In the genomic region with DNA sequence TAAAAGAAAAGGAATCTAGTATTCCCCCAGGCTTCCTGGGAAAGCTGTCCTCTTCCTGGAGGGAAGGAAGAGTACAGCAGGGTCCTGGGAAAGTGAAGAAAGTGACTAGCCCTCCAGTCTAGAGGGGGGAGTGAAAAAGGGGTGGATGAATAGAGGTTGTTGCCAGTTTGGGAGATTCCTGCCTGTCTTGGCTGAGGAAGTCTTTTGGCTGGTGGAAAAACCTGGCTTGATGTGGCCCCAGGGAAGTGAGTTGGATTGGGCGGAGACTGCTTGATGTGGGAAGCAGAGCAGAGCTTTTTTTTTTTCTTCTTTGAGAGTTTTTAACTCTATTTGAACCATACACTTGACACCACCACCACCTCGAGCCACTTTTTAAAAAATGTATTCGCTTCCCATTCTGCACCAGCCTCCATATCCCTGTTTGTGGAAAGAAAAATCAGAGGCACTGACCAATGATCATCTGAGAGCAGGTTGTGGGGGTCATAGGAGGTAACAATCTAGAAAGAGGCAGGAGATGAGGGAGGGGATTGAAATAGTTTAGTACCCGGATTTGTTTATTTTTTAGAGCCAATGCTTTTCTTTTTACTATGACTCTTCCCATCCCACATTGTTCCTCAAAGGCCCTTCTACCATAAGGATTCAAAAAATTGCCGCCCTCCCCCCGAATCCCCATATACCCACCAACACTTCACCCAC, we compare ENCODE assay signal across 1 cellular context.
TF ChIP-seq lines count a peak whose summit lies in the region.

No MANE protein-coding gene starts in this region.

TF ChIP-seq in GM12878, 131 proteins besides CTCF, POLR2A, EP300 and RAD21:
- no peak for TF ChIP-seq SIX5 (IDR thresholded peaks at IDR 0.05; ENCODE audit: low read depth, low read length, severe bottlenecking)
- TF ChIP-seq, protein P1, sequence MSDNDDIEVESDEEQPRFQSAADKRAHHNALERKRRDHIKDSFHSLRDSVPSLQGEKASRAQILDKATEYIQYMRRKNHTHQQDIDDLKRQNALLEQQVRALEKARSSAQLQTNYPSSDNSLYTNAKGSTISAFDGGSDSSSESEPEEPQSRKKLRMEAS (IDR thresholded peaks at IDR 0.05; ENCODE audit: low read depth, low read length) = no peak
- TF ChIP-seq, protein P2, sequence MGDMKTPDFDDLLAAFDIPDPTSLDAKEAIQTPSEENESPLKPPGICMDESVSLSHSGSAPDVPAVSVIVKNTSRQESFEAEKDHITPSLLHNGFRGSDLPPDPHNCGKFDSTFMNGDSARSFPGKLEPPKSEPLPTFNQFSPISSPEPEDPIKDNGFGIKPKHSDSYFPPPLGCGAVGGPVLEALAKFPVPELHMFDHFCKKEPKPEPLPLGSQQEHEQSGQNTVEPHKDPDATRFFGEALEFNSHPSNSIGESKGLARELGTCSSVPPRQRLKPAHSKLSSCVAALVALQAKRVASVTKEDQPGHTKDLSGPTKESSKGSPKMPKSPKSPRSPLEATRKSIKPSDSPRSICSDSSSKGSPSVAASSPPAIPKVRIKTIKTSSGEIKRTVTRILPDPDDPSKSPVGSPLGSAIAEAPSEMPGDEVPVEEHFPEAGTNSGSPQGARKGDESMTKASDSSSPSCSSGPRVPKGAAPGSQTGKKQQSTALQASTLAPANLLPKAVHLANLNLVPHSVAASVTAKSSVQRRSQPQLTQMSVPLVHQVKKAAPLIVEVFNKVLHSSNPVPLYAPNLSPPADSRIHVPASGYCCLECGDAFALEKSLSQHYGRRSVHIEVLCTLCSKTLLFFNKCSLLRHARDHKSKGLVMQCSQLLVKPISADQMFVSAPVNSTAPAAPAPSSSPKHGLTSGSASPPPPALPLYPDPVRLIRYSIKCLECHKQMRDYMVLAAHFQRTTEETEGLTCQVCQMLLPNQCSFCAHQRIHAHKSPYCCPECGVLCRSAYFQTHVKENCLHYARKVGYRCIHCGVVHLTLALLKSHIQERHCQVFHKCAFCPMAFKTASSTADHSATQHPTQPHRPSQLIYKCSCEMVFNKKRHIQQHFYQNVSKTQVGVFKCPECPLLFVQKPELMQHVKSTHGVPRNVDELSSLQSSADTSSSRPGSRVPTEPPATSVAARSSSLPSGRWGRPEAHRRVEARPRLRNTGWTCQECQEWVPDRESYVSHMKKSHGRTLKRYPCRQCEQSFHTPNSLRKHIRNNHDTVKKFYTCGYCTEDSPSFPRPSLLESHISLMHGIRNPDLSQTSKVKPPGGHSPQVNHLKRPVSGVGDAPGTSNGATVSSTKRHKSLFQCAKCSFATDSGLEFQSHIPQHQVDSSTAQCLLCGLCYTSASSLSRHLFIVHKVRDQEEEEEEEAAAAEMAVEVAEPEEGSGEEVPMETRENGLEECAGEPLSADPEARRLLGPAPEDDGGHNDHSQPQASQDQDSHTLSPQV (IDR thresholded peaks at IDR 0.05) = no peak
- TF ChIP-seq CHD2 (IDR thresholded peaks at IDR 0.05; ENCODE audit: borderline replicate concordance, low read depth, low read length) = no peak
- no peak for TF ChIP-seq RELA (IDR thresholded peaks at IDR 0.05; ENCODE audit: borderline replicate concordance, partially characterized antibody)
- TF ChIP-seq, protein P3, sequence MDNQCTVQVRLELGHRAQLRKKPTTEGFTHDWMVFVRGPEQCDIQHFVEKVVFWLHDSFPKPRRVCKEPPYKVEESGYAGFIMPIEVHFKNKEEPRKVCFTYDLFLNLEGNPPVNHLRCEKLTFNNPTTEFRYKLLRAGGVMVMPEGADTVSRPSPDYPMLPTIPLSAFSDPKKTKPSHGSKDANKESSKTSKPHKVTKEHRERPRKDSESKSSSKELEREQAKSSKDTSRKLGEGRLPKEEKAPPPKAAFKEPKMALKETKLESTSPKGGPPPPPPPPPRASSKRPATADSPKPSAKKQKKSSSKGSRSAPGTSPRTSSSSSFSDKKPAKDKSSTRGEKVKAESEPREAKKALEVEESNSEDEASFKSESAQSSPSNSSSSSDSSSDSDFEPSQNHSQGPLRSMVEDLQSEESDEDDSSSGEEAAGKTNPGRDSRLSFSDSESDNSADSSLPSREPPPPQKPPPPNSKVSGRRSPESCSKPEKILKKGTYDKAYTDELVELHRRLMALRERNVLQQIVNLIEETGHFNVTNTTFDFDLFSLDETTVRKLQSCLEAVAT (IDR thresholded peaks at IDR 0.05) = no peak
TF ChIP-seq in GM12878: peak in this region for 0.
